ENCODE assay signal across 1 cellular context in genomic region chr13:91052873-91053272, GRCh38.
TF ChIP-seq lines count a peak whose summit lies in the region.

No MANE protein-coding gene starts in this region.

TF ChIP-seq in SK-N-SH treated with all-trans-retinoic acid at 6 μM for 48 hours, 23 proteins besides CTCF, POLR2A, EP300 and RAD21 (continued from another document):
- TF ChIP-seq CREB5 (CRISPR knock-in tag; IDR thresholded peaks at IDR 0.05; ENCODE audit: low read depth) (no peak), PPARA (CRISPR knock-in tag; IDR thresholded peaks at IDR 0.05; ENCODE audit: borderline replicate concordance) (no peak), CSRNP3 (CRISPR knock-in tag; IDR thresholded peaks at IDR 0.05) (no peak)
